ENCODE assay signal across 8 cellular contexts in the genomic region with DNA sequence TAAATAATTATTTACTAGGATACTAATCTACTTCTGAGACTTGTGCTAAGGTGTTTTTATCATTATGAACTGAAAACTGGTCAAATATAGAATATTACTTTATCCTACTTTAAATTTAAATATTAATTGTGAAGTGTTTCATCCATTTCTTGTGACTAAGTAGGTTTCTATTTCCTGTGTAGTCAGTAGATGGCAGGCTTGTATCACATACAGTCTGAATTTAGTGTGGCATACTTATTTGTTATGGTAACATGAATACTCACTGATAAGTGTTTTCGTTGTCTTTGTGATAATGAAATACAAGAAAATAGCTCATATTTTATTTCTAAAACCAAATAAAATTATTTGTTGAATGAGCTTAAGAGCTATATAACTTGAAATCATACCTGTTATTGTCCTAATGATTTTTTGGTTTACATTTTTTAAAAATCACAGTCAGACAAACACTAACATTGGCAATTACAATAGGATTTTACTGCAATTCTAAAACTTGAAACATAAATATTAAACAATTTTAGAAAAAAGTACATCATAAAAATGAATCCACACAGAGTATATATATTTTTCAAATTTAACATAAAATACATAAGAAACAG.
DNase-seq lines count a peak whose midpoint lies in the region; ATAC-seq, FAIRE-seq and TF ChIP-seq lines count a peak whose summit lies in the region.

No MANE protein-coding gene starts in this region.

- H2AFZ ChIP-seq in astrocyte (ENCODE audit: low read depth, low read length), result no peak overlapping the region

- peaks cover 15% of the 10 kb centered on the region for H3K4me1 ChIP-seq in DOHH2 (ENCODE audit: control insufficient read depth, low read length)
- no peaks in the 10 kb centered on the region for H3K4me1 ChIP-seq in astrocyte (ENCODE audit: insufficient read depth, low read length)

- no peaks in the 10 kb centered on the region for H3K36me3 Mint-ChIP-seq in astrocyte (ENCODE audit: low read depth, unreplicated experiment)

- TF ChIP-seq CTCF in DOHH2 (IDR thresholded peaks at IDR 0.05; ENCODE audit: low read depth, low read length, poor library complexity, severe bottlenecking) (peak; percentile 58), HFF-Myc (IDR thresholded peaks at IDR 0.05; ENCODE audit: low read depth, low read length, missing control alignments) (peak; percentile 3), astrocyte (IDR thresholded peaks at IDR 0.05; ENCODE audit: insufficient read depth, low read depth, low read length) (peak; percentile 52)

- no peaks in the 10 kb centered on the region for H3K9me2 ChIP-seq in DOHH2 (replicated peaks; ENCODE audit: control insufficient read depth, low read length)

- H3K27ac Mint-ChIP-seq in astrocyte (ENCODE audit: unreplicated experiment), result no peak overlapping the region

- H3K4me2 ChIP-seq in DOHH2 (ENCODE audit: low read length) (no peak overlapping the region), astrocyte (ENCODE audit: low read length) (no peak overlapping the region)

- no peaks in the 10 kb centered on the region for H3K27me3 Mint-ChIP-seq in astrocyte (ENCODE audit: low read depth, unreplicated experiment)

- H3K36me3 ChIP-seq in DOHH2 (ENCODE audit: control insufficient read depth, low read length), result 0 out of 2 replicates have a peak, but pooled peaks cover 3% of the 10 kb centered on the region
- H3K36me3 ChIP-seq in astrocyte (ENCODE audit: insufficient read depth, low read length), result no peaks in the 10 kb centered on the region

- H3F3A ChIP-seq in DOHH2 (ENCODE audit: control insufficient read depth, insufficient read depth), result no peaks in the 10 kb centered on the region

- no peaks in the 10 kb centered on the region for H4K20me1 ChIP-seq in DOHH2 (ENCODE audit: control insufficient read depth, insufficient read depth, low read depth, low read length)
- H4K20me1 ChIP-seq in astrocyte (ENCODE audit: insufficient read depth, low read length), result no peaks in the 10 kb centered on the region

- H3K4me3 Mint-ChIP-seq in astrocyte (ENCODE audit: unreplicated experiment), result no peak overlapping the region

- H3K27ac ChIP-seq in DOHH2 (ENCODE audit: low read depth, low read length) (no peak overlapping the region), astrocyte (ENCODE audit: low read depth, low read length) (no peak overlapping the region)

- no peaks in the 10 kb centered on the region for H3K79me2 ChIP-seq in DOHH2 (ENCODE audit: control insufficient read depth, low read length)
- no peaks in the 10 kb centered on the region for H3K79me2 ChIP-seq in astrocyte (ENCODE audit: insufficient read depth, low read length)

- DNase-seq in HFF-Myc (ENCODE audit: extremely low read depth, low read depth) (no peak), NCI-H1694 treated with DMSO at 0.1 percent for 48 hours (lab: John Stamatoyannopoulos, UW) (peak; percentile 7), astrocyte (ENCODE audit: low read depth) (peak; percentile 33), medulla oblongata (ENCODE audit: extremely low spot score) (peak; percentile 77)
- no peak for DNase-seq in stimulated activated CD4-positive, alpha-beta T cell treated with anti-CD3 and anti-CD28 coated beads, Interleukin-2, amount 100 ng/mL, for 24 hours
- no peak for DNase-seq in activated CD4-positive, alpha-beta T cell treated with anti-CD3 and anti-CD28 coated beads for 4 hours

- no peak overlapping the region for H3K9ac ChIP-seq in astrocyte (ENCODE audit: low read length)

- no peaks in the 10 kb centered on the region for H3K9me3 Mint-ChIP-seq in astrocyte (ENCODE audit: unreplicated experiment)

- no peaks in the 10 kb centered on the region for H3K4me1 Mint-ChIP-seq in astrocyte (ENCODE audit: low read depth, unreplicated experiment)

- H3K4me3 ChIP-seq in DOHH2 (ENCODE audit: low read length), result no peak overlapping the region
- no peak overlapping the region for H3K4me3 ChIP-seq in HFF-Myc (replicated peaks; ENCODE audit: low read depth, low read length)
- no peak overlapping the region for H3K4me3 ChIP-seq in astrocyte (ENCODE audit: insufficient read depth, low read depth, low read length)

- FAIRE-seq in astrocyte (lab: Jason Lieb, UNC), result no peak

- ATAC-seq in GM21529 (IDR thresholded peaks at IDR 0.05; ENCODE audit: unreplicated experiment), result no peak

- H3K27me3 ChIP-seq in DOHH2 (ENCODE audit: control insufficient read depth, low read length) (no peaks in the 10 kb centered on the region), astrocyte (ENCODE audit: insufficient read depth, low read length) (no peaks in the 10 kb centered on the region)

- H3K9me3 ChIP-seq in DOHH2 (ENCODE audit: control insufficient read depth, insufficient read depth, low read length), result no peaks in the 10 kb centered on the region
- no peaks in the 10 kb centered on the region for H3K9me3 ChIP-seq in astrocyte (ENCODE audit: insufficient read depth, low read depth, low read length)

Comparison
In these comparisons a context has a peak if more than half of its experiments do, and no peak if none do; other contexts are left out.
1. CTCF ChIP-seq: peak in every context shown above with its lines; median percentile 58 in DOHH2; 52 in astrocyte; 3 in HFF-Myc.
2. DNase-seq: peak in NCI-H1694 treated with DMSO at 0.1 percent for 48 hours (single experiment), astrocyte (single experiment) and medulla oblongata (single experiment); none in HFF-Myc (single experiment), stimulated activated CD4-positive, alpha-beta T cell treated with anti-CD3 and anti-CD28 coated beads, Interleukin-2, amount 100 ng/mL, for 24 hours (0 of 2) and activated CD4-positive, alpha-beta T cell treated with anti-CD3 and anti-CD28 coated beads for 4 hours (0 of 2).